In the genomic region with DNA sequence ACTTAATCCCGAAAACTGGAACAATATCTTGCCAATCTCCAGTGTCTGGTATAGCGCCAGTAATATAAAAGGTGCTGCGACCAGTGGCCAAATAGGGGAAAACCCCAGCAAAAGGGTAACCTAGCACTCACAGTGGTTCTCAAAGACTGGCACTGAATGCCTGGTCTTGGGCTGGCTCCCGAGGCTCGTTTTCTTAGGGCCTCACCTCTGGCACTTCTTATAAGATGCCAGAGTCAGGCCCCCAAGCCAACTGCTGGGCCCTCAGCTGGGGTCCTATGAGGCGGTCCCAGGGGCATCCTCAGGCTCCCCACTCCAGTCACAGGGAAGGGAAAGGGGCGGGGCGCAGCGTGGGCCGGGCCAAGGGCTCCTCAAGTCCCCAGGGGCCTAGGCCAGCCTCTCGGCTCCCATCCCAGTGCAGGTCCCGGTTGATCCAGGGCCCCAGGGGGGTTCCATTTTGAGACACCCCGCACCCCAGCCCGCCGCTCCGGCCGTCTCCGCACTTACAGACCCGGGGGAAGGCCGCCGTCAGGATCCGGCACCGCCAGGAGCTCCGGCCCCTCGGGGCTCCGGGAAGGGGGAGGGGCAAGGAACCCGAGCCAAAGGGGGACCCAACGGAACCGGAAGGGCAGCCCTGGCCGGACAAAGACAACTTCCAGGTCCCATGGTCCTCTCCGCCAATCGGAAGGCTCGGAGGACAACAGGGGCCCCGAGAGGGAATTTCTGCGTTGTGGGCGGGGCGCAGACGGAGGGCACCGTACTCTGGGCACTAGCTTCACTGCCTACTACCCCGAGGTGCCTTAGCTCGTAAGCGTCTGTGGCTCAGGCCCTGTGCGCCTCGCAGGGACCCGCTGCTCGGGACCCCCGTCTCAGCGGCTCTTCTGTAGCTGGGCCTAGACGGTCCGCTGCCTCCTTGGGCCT, we compare ENCODE assay signal across 8 cellular contexts. TPM values are rescaled to one million over a fixed set of nuclear protein-coding genes. Genes with fewer than 3 reads are reported as not detected.
DNase-seq lines count a peak whose midpoint lies in the region; ATAC-seq and TF ChIP-seq lines count a peak whose summit lies in the region.

A gene with protein sequence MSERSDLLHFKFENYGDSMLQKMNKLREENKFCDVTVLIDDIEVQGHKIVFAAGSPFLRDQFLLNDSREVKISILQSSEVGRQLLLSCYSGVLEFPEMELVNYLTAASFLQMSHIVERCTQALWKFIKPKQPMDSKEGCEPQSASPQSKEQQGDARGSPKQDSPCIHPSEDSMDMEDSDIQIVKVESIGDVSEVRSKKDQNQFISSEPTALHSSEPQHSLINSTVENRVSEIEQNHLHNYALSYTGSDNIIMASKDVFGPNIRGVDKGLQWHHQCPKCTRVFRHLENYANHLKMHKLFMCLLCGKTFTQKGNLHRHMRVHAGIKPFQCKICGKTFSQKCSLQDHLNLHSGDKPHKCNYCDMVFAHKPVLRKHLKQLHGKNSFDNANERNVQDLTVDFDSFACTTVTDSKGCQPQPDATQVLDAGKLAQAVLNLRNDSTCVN (minus strand): TSS at position 580 of the 918 bp plus-strand sequence. CDS start 11,578 bp downstream, outside the sequence.

- intact Hi-C loops in left lung (cut with DNase I) = no loop called here

- peaks cover 10% of the 10 kb centered on the region for H3K36me3 ChIP-seq in BLaER1
- peaks cover 0 to under 1% of the 10 kb centered on the region in 2 donors for H3K36me3 ChIP-seq in left lung

- H3K27me3 ChIP-seq in BLaER1 = no peaks in the 10 kb centered on the region
- no peaks in the 10 kb centered on the region for H3K27me3 ChIP-seq in left lung

- peak within 1 kb of the TSS; percentile 92 for H3K4me2 ChIP-seq in BLaER1

- peaks cover 30% of the 10 kb centered on the region for H3K4me1 ChIP-seq in BLaER1
- H3K4me1 ChIP-seq in left lung = peaks cover 12 to 40% of the 10 kb centered on the region in 2 donors

- peak within 1 kb of the TSS; percentile 85 for H3K9ac ChIP-seq in BLaER1

- no peak for TF ChIP-seq CTCF in coronary artery (IDR thresholded peaks at IDR 0.05)
- TF ChIP-seq CTCF in left lung (IDR thresholded peaks at IDR 0.05) = no peak

- peak; percentile 85 for DNase-seq in NCI-H524 treated with DMSO at 0.1 percent for 48 hours (lab: John Stamatoyannopoulos, UW)
- peak; percentile 94 for DNase-seq in activated CD4-positive, alpha-beta T cell treated with anti-CD3 and anti-CD28 coated beads for 48 hours
- peak; percentile 98 for DNase-seq in coronary artery (ENCODE audit: low spot score)
- DNase-seq in left lung = peak; percentile 96 to 97
- peak; percentile 81 to 85 for DNase-seq in stimulated activated CD4-positive, alpha-beta T cell treated with anti-CD3 and anti-CD28 coated beads, Interleukin-2, amount 100 ng/mL, for 48 hours

- peaks cover 5% of the 10 kb centered on the region; the same call in 1 of the 2 replicates for H4K20me1 ChIP-seq in BLaER1

- peak within 1 kb of the TSS; percentile 83 for H3K4me3 ChIP-seq in BLaER1
- H3K4me3 ChIP-seq in coronary artery = peak within 1 kb of the TSS; percentile 76
- H3K4me3 ChIP-seq in left lung = peak within 1 kb of the TSS; percentile 92 to 97

- no peaks in the 10 kb centered on the region for H3K9me3 ChIP-seq in BLaER1
- no peaks in the 10 kb centered on the region for H3K9me3 ChIP-seq in left lung

- peak within 1 kb of the TSS; percentile 90 for H3K27ac ChIP-seq in BLaER1
- H3K27ac ChIP-seq in coronary artery = peak within 1 kb of the TSS; percentile 59 to 85
- H3K27ac ChIP-seq in left lung = peak within 1 kb of the TSS; percentile 86

- ATAC-seq in GM19324 (IDR thresholded peaks at IDR 0.05; ENCODE audit: low FRiP score, unreplicated experiment) (peak; percentile 96), HG03460 (IDR thresholded peaks at IDR 0.05; ENCODE audit: unreplicated experiment) (peak; percentile 98), left lung (peak; percentile 99)

RNA-seq across cellular contexts. Expression of the gene that starts here (rescaled TPM):
- total RNA-seq in left lung = 1 to 10 TPM; 5.2 to 5.4 TPM

Comparison
In these comparisons a context has a peak if more than half of its experiments do, and no peak if none do; other contexts are left out.
1. Peak in every context shown above with its lines: DNase-seq, ATAC-seq, H3K4me3 ChIP-seq and H3K27ac ChIP-seq.